ENCODE assay signal across 29 cellular contexts in genomic region chr7:32088336-32088975, GRCh38. TPM values are rescaled to one million over a fixed set of nuclear protein-coding genes. Genes with fewer than 3 reads are reported as not detected.
A peak's percentile ranks its signal among the peaks of the same experiment; 100 is the strongest.
DNase-seq lines count a peak whose midpoint lies in the region; ATAC-seq lines count a peak whose summit lies in the region.
"Had no signal": no experiment of that assay in that cellular context is flagged by ENCODE, and none has a peak within 500 bp of the region (broad histone marks: within the 10 kb centered on the region; RNA-seq: fewer than 3 reads in every experiment).

No MANE protein-coding gene starts in this region.

- peak; percentile 50 for DNase-seq in Daoy (ENCODE audit: low read depth)
- DNase-seq in NCI-H1092 (lab: John Stamatoyannopoulos, UW): peak; percentile 78
- DNase-seq in ecto neural progenitor cell (ENCODE audit: low spot score): peak; percentile 50
- DNase-seq in right cardiac atrium: peak in 1 of 3 donors; percentile 54
- DNase-seq in Ammon's horn (ENCODE audit: low spot score): no peak
- no peak for DNase-seq in NCI-H510A (lab: John Stamatoyannopoulos, UW)
- DNase-seq: activated CD4-positive, alpha-beta memory T cell treated with anti-CD3 and anti-CD28 coated beads for 36 hours; activated CD4-positive, CD25-positive, alpha-beta regulatory T cell treated with anti-CD3 and anti-CD28 coated beads, Interleukin-2, amount 50 U/mL, for 72 hours; activated CD8-positive, alpha-beta memory T cell treated with anti-CD3 and anti-CD28 coated beads, Interleukin-2, amount 50 U/mL, for 48 hours; activated naive CD4-positive, alpha-beta T cell treated with anti-CD3 and anti-CD28 coated beads, Interleukin-2, amount 10 ng/mL, durations not matched to agents 7 days and 5 days; amniotic stem cell; C1 segment of cervical spinal cord; COR-L47; effector memory CD4-positive, alpha-beta T cell; erythroblast; HCEC 1CT; left cardiac atrium; MM.1S; NCI-H2171; NCI-H524; ovary; PC-9; stimulated activated naive CD4-positive, alpha-beta T cell treated with Interleukin-2 at 50 U/mL for 16 hours; upper lobe of right lung had no signal

- no peaks in the 10 kb centered on the region for H3K27me3 ChIP-seq in right cardiac atrium (ENCODE audit: control insufficient read depth, insufficient read depth)
- H3K27me3 ChIP-seq: ovary, suprapubic skin, upper lobe of right lung had no signal

- no peaks in the 10 kb centered on the region for H3K9me3 ChIP-seq in right cardiac atrium (ENCODE audit: control insufficient read depth, low read length)
- H3K9me3 ChIP-seq: ovary, suprapubic skin, upper lobe of right lung had no signal

- ATAC-seq in right cardiac atrium (peak in 1 of 2 donors; percentile 31), HG03159 (IDR thresholded peaks at IDR 0.05; ENCODE audit: unreplicated experiment) (no peak)
- ATAC-seq: upper lobe of right lung had no signal

- intact Hi-C loops in right cardiac atrium (cut with DNase I): no loop called here

- no peak overlapping the region for H3K4me3 ChIP-seq in right cardiac atrium (ENCODE audit: low read length)
- H3K4me3 ChIP-seq: ovary, PC-9, smooth muscle cell, suprapubic skin, upper lobe of right lung had no signal

- H3K27ac ChIP-seq in right cardiac atrium (ENCODE audit: low read length): peak overlapping the region; percentile 42
- H3K27ac ChIP-seq: KMS-11, ovary, PC-9, suprapubic skin, upper lobe of right lung had no signal

- 58% methylated on average over 20 of the region's 20 CpGs for WGBS in right cardiac atrium

- peaks cover 3% of the 10 kb centered on the region for H3K4me1 ChIP-seq in right cardiac atrium (ENCODE audit: control insufficient read depth, insufficient read depth, low read length)
- H3K4me1 ChIP-seq: upper lobe of right lung had no signal

RNA-seq across cellular contexts. Expression of gene PDE1C, which starts 18.2 kb away (rescaled TPM):
- total RNA-seq in Daoy (2014; rRNA removed; shearing (Covaris generic)): 20.4 and 24.2 TPM in 2 replicates
- 10 to 100 TPM; 89.8 to 94.4 (median 91.7) TPM for total RNA-seq in right cardiac atrium
- 23.2 TPM for polyA plus RNA-seq in right cardiac atrium
- total RNA-seq: activated CD4-positive, alpha-beta memory T cell treated with anti-CD3 and anti-CD28 coated beads for 36 hours; T-helper 2 cell treated with Interferon-gamma antibody and Interleukin-4, amounts not matched to agents 100 ng/mL and 5 ng/mL, for 36 hours had no signal

Comparison
In these comparisons a context has a peak if more than half of its experiments do, and no peak if none do; other contexts are left out.
1. DNase-seq: peak in Daoy (single experiment), NCI-H1092 (single experiment) and ecto neural progenitor cell (single experiment); none in Ammon's horn (single experiment) and NCI-H510A (single experiment).